In the genomic region with DNA sequence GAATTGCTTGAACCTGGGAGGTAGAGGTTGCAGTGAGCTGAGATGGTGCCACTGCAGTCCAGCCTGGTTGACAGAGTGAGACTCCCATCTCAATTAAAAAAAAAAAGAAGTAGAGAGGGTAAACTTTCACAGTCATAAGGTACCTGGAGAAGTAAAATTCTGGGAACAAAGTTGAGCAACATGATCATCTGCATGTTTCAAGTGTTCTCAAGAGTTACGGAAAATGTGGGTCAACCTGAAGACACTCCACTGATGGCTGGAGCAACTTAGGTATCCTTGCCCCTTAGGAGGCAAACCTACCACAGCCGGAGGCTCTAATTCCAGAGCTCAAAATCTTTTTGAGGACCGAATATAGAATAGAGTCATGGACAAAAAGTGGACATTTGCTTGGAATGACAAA, we compare ENCODE assay signal across 33 cellular contexts.
"Had no signal": no experiment of that assay in that cellular context is flagged by ENCODE, and none has a peak within 500 bp of the region (broad histone marks: within the 10 kb centered on the region; RNA-seq: fewer than 3 reads in every experiment).

No MANE protein-coding gene starts in this region.

- DNase-seq: activated effector memory CD4-positive, alpha-beta T cell treated with anti-CD3 and anti-CD28 coated beads, Interleukin-2, amount 50 U/mL, for 16 hours; activated effector memory CD4-positive, alpha-beta T cell treated with Interleukin-2 at 50 U/mL for 16 hours; activated gamma-delta T cell; activated gamma-delta T cell treated with Interleukin-2 at 50 U/mL for 16 hours; activated naive CD4-positive, alpha-beta T cell; activated naive CD4-positive, alpha-beta T cell treated with anti-CD3 and anti-CD28 coated beads for 36 hours; activated naive CD4-positive, alpha-beta T cell treated with anti-CD3 and anti-CD28 coated beads, Interleukin-2, amount 10 ng/mL, durations not matched to agents 7 days and 5 days; activated naive CD4-positive, alpha-beta T cell treated with anti-CD3 and anti-CD28 coated beads, Interleukin-2, amount 50 U/mL, for 16 hours; activated naive CD4-positive, alpha-beta T cell treated with Interleukin-2 at 50 U/mL for 16 hours; activated naive CD8-positive, alpha-beta T cell treated with anti-CD3 and anti-CD28 coated beads for 36 hours; activated naive CD8-positive, alpha-beta T cell treated with anti-CD3 and anti-CD28 coated beads, Interleukin-2, amount 10 ng/mL, durations not matched to agents 7 days and 5 days; activated naive CD8-positive, alpha-beta T cell treated with anti-CD3 and anti-CD28 coated beads, Interleukin-2, amount 50 U/mL, for 24 hours; activated T-cell treated with anti-CD3 and anti-CD28 coated beads for 4 hours; activated T-cell treated with anti-CD3 and anti-CD28 coated beads, Interleukin-2, amount 50 U/mL, for 1 hour; activated T-cell treated with anti-CD3 and anti-CD28 coated beads, Interleukin-2, amount 50 U/mL, for 24 hours; activated T-cell treated with anti-CD3 and anti-CD28 coated beads, Interleukin-2, amount 50 U/mL, for 4 hours; activated T-cell treated with anti-CD3 and anti-CD28 coated beads, Interleukin-2, amount 50 U/mL, for 48 hours; activated T-cell treated with anti-CD3 and anti-CD28 coated beads, Interleukin-2, amount 50 U/mL, for 72 hours; adrenal gland; amniotic stem cell; amygdala; anterior cingulate cortex; aorta; body of pancreas; brain microvascular endothelial cell; caudate nucleus; central memory CD4-positive, alpha-beta T cell; cerebellar nuclear complex had no signal

- H3K9me3 ChIP-seq: adrenal gland, ascending aorta, body of pancreas, breast epithelium had no signal

- ATAC-seq: activated naive CD4-positive, alpha-beta T cell treated with anti-CD3 and anti-CD28 coated beads, Interleukin-2, amount 50 U/mL, for 72 hours; activated naive CD8-positive, alpha-beta T cell treated with anti-CD3 and anti-CD28 coated beads, Interleukin-2, amount 50 U/mL, for 24 hours; activated T-cell treated with anti-CD3 and anti-CD28 coated beads, Interleukin-2, amount 50 U/mL, for 4 hours; activated T-cell treated with anti-CD3 and anti-CD28 coated beads, Interleukin-2, amount 50 U/mL, for 72 hours; activated T-helper 17 cell treated with anti-CD3 and anti-CD28 coated beads, Interleukin-2, amount 50 U/mL, for 72 hours; body of pancreas had no signal

- H3K27ac ChIP-seq: adrenal gland, ascending aorta, body of pancreas, brain microvascular endothelial cell, breast epithelium, cardiac muscle cell had no signal

- H3K4me3 ChIP-seq: adrenal gland, ascending aorta, body of pancreas, breast epithelium, cardiac muscle cell had no signal

- H3K4me1 ChIP-seq: adrenal gland, ascending aorta, body of pancreas, breast epithelium had no signal

- H3K36me3 ChIP-seq: adrenal gland, ascending aorta, brain microvascular endothelial cell, breast epithelium, cardiac muscle cell had no signal

- H3K27me3 ChIP-seq: adrenal gland, ascending aorta, body of pancreas, brain microvascular endothelial cell, breast epithelium, cardiac muscle cell had no signal
